8 cellular contexts compared by ENCODE assay signal in genomic region chr10:117374506-117375359, GRCh38. TPM values are rescaled to one million over a fixed set of nuclear protein-coding genes. Genes with fewer than 3 reads are reported as not detected.
DNase-seq lines count a peak whose midpoint lies in the region; ATAC-seq, FAIRE-seq and TF ChIP-seq lines count a peak whose summit lies in the region.

No MANE protein-coding gene starts in this region.

- no peak for TF ChIP-seq CTCF in CD8-positive, alpha-beta T cell (IDR thresholded peaks at IDR 0.05)
- no peak for TF ChIP-seq CTCF in bronchial epithelial cell (IDR thresholded peaks at IDR 0.05; ENCODE audit: insufficient read depth, low read length, severe bottlenecking)

- no peaks in the 10 kb centered on the region for H3K36me3 ChIP-seq in CD8-positive, alpha-beta T cell (ENCODE audit: insufficient read depth, low read length)
- no peaks in the 10 kb centered on the region for H3K36me3 ChIP-seq in bronchial epithelial cell (ENCODE audit: control insufficient read depth, insufficient read depth, low read length)

- peaks cover 27% of the 10 kb centered on the region for H3K4me1 ChIP-seq in CD8-positive, alpha-beta T cell (ENCODE audit: insufficient read depth, low read length)

- peak overlapping the region; percentile 95 for H3K4me3 Mint-ChIP-seq in CD8-positive, alpha-beta T cell

- intact Hi-C loops in CD8-positive, alpha-beta T cell (cut with DNase I, micrococcal nuclease) = loop anchor here (1.0 to 10.0 kb wide), 9 partner anchors 11 to 1383 kb away; partner anchors contain the start of genes FAM204A (in 2 of the 2), RAB11FIP2 (in 2 of the 2) and CACUL1 (in 1 of the 2)

- H3K27me3 Mint-ChIP-seq in CD8-positive, alpha-beta T cell (ENCODE audit: low read depth) = peaks cover 21% of the 10 kb centered on the region

- H3K27me3 ChIP-seq in CD8-positive, alpha-beta T cell (ENCODE audit: insufficient read depth, low read length) = no peaks in the 10 kb centered on the region
- no peaks in the 10 kb centered on the region for H3K27me3 ChIP-seq in bronchial epithelial cell (ENCODE audit: control insufficient read depth, insufficient read depth, low read length)

- H3K27ac ChIP-seq in CD8-positive, alpha-beta T cell (ENCODE audit: low read depth, low read length) = peak overlapping the region; percentile 73

- no peaks in the 10 kb centered on the region for H3K9me3 Mint-ChIP-seq in CD8-positive, alpha-beta T cell

- peak overlapping the region; percentile 95 for H3K4me3 ChIP-seq in CD8-positive, alpha-beta T cell (ENCODE audit: low read depth, low read length)
- H3K4me3 ChIP-seq in bronchial epithelial cell (ENCODE audit: low read depth, low read length) (peak overlapping the region; percentile 86), skeletal muscle cell (ENCODE audit: low read depth, low read length) (peak overlapping the region; percentile 88)

- CTCF ChIA-PET in CD8-positive, alpha-beta T cell (lab: Charles Lee) = no interaction called here

- FAIRE-seq in bronchial epithelial cell (lab: Jason Lieb, UNC) = no peak

- H3K36me3 Mint-ChIP-seq in CD8-positive, alpha-beta T cell = peaks cover 11% of the 10 kb centered on the region

- peak; percentile 37 for ATAC-seq in CD8-positive, alpha-beta T cell
- ATAC-seq in GM19324 (IDR thresholded peaks at IDR 0.05; ENCODE audit: low FRiP score, unreplicated experiment) (peak; percentile 39), HG03175 (IDR thresholded peaks at IDR 0.05; ENCODE audit: unreplicated experiment) (peak; percentile 28)

- H3K27ac Mint-ChIP-seq in CD8-positive, alpha-beta T cell = peak overlapping the region; percentile 95

- no peaks in the 10 kb centered on the region for H3K9me3 ChIP-seq in CD8-positive, alpha-beta T cell (ENCODE audit: low read length)

- peaks cover 43% of the 10 kb centered on the region for H3K4me1 Mint-ChIP-seq in CD8-positive, alpha-beta T cell (ENCODE audit: low read depth)

- POLR2A ChIA-PET in CD8-positive, alpha-beta T cell (lab: Charles Lee) = interaction anchor here (0.9 kb wide), 1 partner anchor 14 kb away, joined by 3 read pairs; no protein-coding TSS in a partner anchor

- DNase-seq in CD8-positive, alpha-beta T cell = peak in 5 of 7 experiments; percentile 1 to 60 (median 31)
- DNase-seq in SW480 (ENCODE audit: low spot score) (peak; percentile 57), bronchial epithelial cell (ENCODE audit: low read depth) (peak; percentile 20), iPS-NIHi7 (ENCODE audit: extremely low spot score) (peak; percentile 58), skeletal muscle cell (ENCODE audit: low read depth) (no peak), DMS153 treated with DMSO at 0.1 percent for 48 hours (lab: John Stamatoyannopoulos, UW; ENCODE audit: unreplicated experiment) (no peak)

RNA-seq across cellular contexts. Expression of gene PDZD8, which starts 0.5 kb away (rescaled TPM):
- 10 to 100 TPM; 49.6 to 59.8 TPM for total RNA-seq in CD8-positive, alpha-beta T cell
- 20.3 and 27.9 TPM in 2 replicates for total RNA-seq in bronchial epithelial cell

Comparison
In these comparisons a context has a peak if more than half of its experiments do, and no peak if none do; other contexts are left out.
1. DNase-seq: peak in CD8-positive, alpha-beta T cell (5 of 7), SW480 (single experiment), bronchial epithelial cell (single experiment) and iPS-NIHi7 (single experiment); none in skeletal muscle cell (single experiment) and DMS153 treated with DMSO at 0.1 percent for 48 hours (single experiment).
2. Peak in every context shown above with its lines, with median percentiles within 50 percentile points of each other: ATAC-seq and H3K4me3 ChIP-seq.